Comparison of ENCODE assay signal across 1 cellular context in genomic region chr2:74333896-74334586, GRCh38.
TF ChIP-seq lines count a peak whose summit lies in the region.

No MANE protein-coding gene starts in this region.

TF ChIP-seq in H1, 55 proteins besides CTCF, POLR2A, EP300 and RAD21:
- TF ChIP-seq CHD2 (IDR thresholded peaks at IDR 0.05; ENCODE audit: low read length) = no peak
- TF ChIP-seq KDM1A (IDR thresholded peaks at IDR 0.05; ENCODE audit: borderline replicate concordance, low read length) = 0 out of 2 replicates have a peak, but pooled peaks have one; percentile 27
- TF ChIP-seq SIX5 (IDR thresholded peaks at IDR 0.05; ENCODE audit: low read depth, low read length) = no peak
